Comparison of ENCODE assay signal across 23 cellular contexts in genomic region chrX:73979551-73980131, GRCh38.
DNase-seq lines count a peak whose midpoint lies in the region; ATAC-seq, FAIRE-seq and TF ChIP-seq lines count a peak whose summit lies in the region.
"Had no signal": no experiment of that assay in that cellular context is flagged by ENCODE, and none has a peak within 500 bp of the region (broad histone marks: within the 10 kb centered on the region; RNA-seq: fewer than 3 reads in every experiment).

No MANE protein-coding gene starts in this region.

- peaks cover 17 to 62% (median 22%) of the 10 kb centered on the region in 4 donors for H3K4me1 Mint-ChIP-seq in CD4-positive, CD25-positive, alpha-beta regulatory T cell
- H3K4me1 Mint-ChIP-seq in GM23338 = peaks cover 31% of the 10 kb centered on the region
- peaks cover 4% of the 10 kb centered on the region for H3K4me1 Mint-ChIP-seq in astrocyte (ENCODE audit: low read depth, unreplicated experiment)
- H3K4me1 Mint-ChIP-seq in mesothelial cell of epicardium = peaks cover 26% of the 10 kb centered on the region

- H3K36me3 ChIP-seq in CD4-positive, CD25-positive, alpha-beta regulatory T cell (ENCODE audit: control insufficient read depth, insufficient read depth, low read length) = no peaks in the 10 kb centered on the region
- H3K36me3 ChIP-seq in GM23338 (ENCODE audit: insufficient read depth) = no peaks in the 10 kb centered on the region
- H3K36me3 ChIP-seq in astrocyte (ENCODE audit: insufficient read depth, low read length) = no peaks in the 10 kb centered on the region
- H3K36me3 ChIP-seq in SK-N-SH (replicated peaks in 1 of 2; ENCODE audit: control insufficient read depth in 1 of 2, insufficient read depth in 2 of 2, low read length in 1 of 2) = peaks cover 5 to 33% of the 10 kb centered on the region in 2 experiments
- H3K36me3 ChIP-seq in brain microvascular endothelial cell (replicated peaks) = no peaks in the 10 kb centered on the region
- no peaks in the 10 kb centered on the region for H3K36me3 ChIP-seq in transverse colon

- H3K4me2 ChIP-seq in GM23338 = 0 out of 2 replicates have a peak overlapping the region, but pooled peaks have one; percentile 1
- no peak overlapping the region for H3K4me2 ChIP-seq in astrocyte (ENCODE audit: low read length)
- H3K4me2 ChIP-seq in SK-N-SH = no peak overlapping the region

- POLR2A ChIA-PET in SK-N-SH (lab: Yijun Ruan, JAX) = no interaction called here

- no peak for TF ChIP-seq POLR2A in transverse colon (IDR thresholded peaks at IDR 0.05)

- no peaks in the 10 kb centered on the region for H3F3A ChIP-seq in GM23338 (replicated peaks; ENCODE audit: low read depth)
- H3F3A ChIP-seq in SK-N-SH (replicated peaks; ENCODE audit: insufficient read depth) = no peaks in the 10 kb centered on the region

- TF ChIP-seq CTCF in GM23338 (conservative IDR thresholded peaks at IDR 0.05; ENCODE audit: low read depth in 2 of 2) (no peak), astrocyte (IDR thresholded peaks at IDR 0.05; ENCODE audit: insufficient read depth, low read depth, low read length) (no peak), mesothelial cell of epicardium (IDR thresholded peaks at IDR 0.05; ENCODE audit: unreplicated experiment) (no peak), SK-N-SH (IDR thresholded peaks at IDR 0.05) (no peak), brain microvascular endothelial cell (IDR thresholded peaks at IDR 0.05; ENCODE audit: low read depth, low read length, missing control alignments) (no peak), transverse colon (IDR thresholded peaks at IDR 0.05) (no peak)

- H3K4me3 Mint-ChIP-seq in CD4-positive, CD25-positive, alpha-beta regulatory T cell = peak overlapping the region in 3 of 4 donors; percentile 0 to 27 (median 5)
- H3K4me3 Mint-ChIP-seq in GM23338 (0 out of 3 replicates have a peak overlapping the region, but pooled peaks have one; percentile 19), astrocyte (ENCODE audit: unreplicated experiment) (no peak overlapping the region), mesothelial cell of epicardium (no peak overlapping the region)
- H3K4me3 Mint-ChIP-seq: CD14-positive monocyte had no signal

- peaks cover 0 to 2% (median 0%) of the 10 kb centered on the region in 7 donors for H3K9me3 Mint-ChIP-seq in CD4-positive, CD25-positive, alpha-beta regulatory T cell
- no peaks in the 10 kb centered on the region for H3K9me3 Mint-ChIP-seq in GM23338
- no peaks in the 10 kb centered on the region for H3K9me3 Mint-ChIP-seq in astrocyte (ENCODE audit: unreplicated experiment)
- H3K9me3 Mint-ChIP-seq in mesothelial cell of epicardium = peaks cover 4% of the 10 kb centered on the region

- H3K79me2 ChIP-seq in GM23338 (replicated peaks; ENCODE audit: insufficient read depth) (peaks cover 85% of the 10 kb centered on the region), astrocyte (ENCODE audit: insufficient read depth, low read length) (peaks cover 70% of the 10 kb centered on the region), SK-N-SH (ENCODE audit: insufficient read depth) (peaks cover 97% of the 10 kb centered on the region)

- FAIRE-seq in astrocyte (lab: Jason Lieb, UNC) = peak; percentile 23
- FAIRE-seq: G401.6, RCC 7860 had no signal

- TF ChIP-seq RAD21 in SK-N-SH (IDR thresholded peaks at IDR 0.05; ENCODE audit: low read length) = no peak

- H3K27me3 ChIP-seq in CD4-positive, CD25-positive, alpha-beta regulatory T cell (ENCODE audit: control insufficient read depth, insufficient read depth, low read length) = no peaks in the 10 kb centered on the region
- H3K27me3 ChIP-seq in GM23338 (ENCODE audit: insufficient read depth) = no peaks in the 10 kb centered on the region
- H3K27me3 ChIP-seq in astrocyte (ENCODE audit: insufficient read depth, low read length) = no peaks in the 10 kb centered on the region
- H3K27me3 ChIP-seq in SK-N-SH (ENCODE audit: insufficient read depth) = no peaks in the 10 kb centered on the region
- no peaks in the 10 kb centered on the region for H3K27me3 ChIP-seq in brain microvascular endothelial cell (replicated peaks)
- no peaks in the 10 kb centered on the region for H3K27me3 ChIP-seq in transverse colon
- H3K27me3 ChIP-seq: MG63 had no signal

- no peak for ATAC-seq in CD4-positive, CD25-positive, alpha-beta regulatory T cell (ENCODE audit: low read depth in 2 of 2)
- ATAC-seq in GM23338 = peak; percentile 56; the same call in 2 of the 3 replicates

- no peaks in the 10 kb centered on the region for H3K27me3 Mint-ChIP-seq in CD4-positive, CD25-positive, alpha-beta regulatory T cell
- H3K27me3 Mint-ChIP-seq in GM23338 (ENCODE audit: insufficient read depth, low read depth, poor library complexity) = peaks cover 2% of the 10 kb centered on the region
- no peaks in the 10 kb centered on the region for H3K27me3 Mint-ChIP-seq in astrocyte (ENCODE audit: low read depth, unreplicated experiment)
- H3K27me3 Mint-ChIP-seq in mesothelial cell of epicardium (ENCODE audit: low read depth) = no peaks in the 10 kb centered on the region

- peaks cover 12% of the 10 kb centered on the region for H3K4me1 ChIP-seq in CD4-positive, CD25-positive, alpha-beta regulatory T cell (ENCODE audit: control insufficient read depth, insufficient read depth, low read length, poor library complexity, severe bottlenecking)
- H3K4me1 ChIP-seq in GM23338 (ENCODE audit: insufficient read depth) (peaks cover 45% of the 10 kb centered on the region), astrocyte (ENCODE audit: insufficient read depth, low read length) (no peaks in the 10 kb centered on the region), SK-N-SH (ENCODE audit: control insufficient read depth in 1 of 2, insufficient read depth in 2 of 2, low read depth in 1 of 2, low read length in 1 of 2) (no peaks in the 10 kb centered on the region; a peak in 1 of 4 replicates), transverse colon (no peaks in the 10 kb centered on the region)

- DNase-seq in CD4-positive, CD25-positive, alpha-beta regulatory T cell = no peak
- DNase-seq in GM23338 (ENCODE audit: low spot score) = peak; percentile 40
- DNase-seq in astrocyte (ENCODE audit: low read depth) = no peak
- DNase-seq in mesothelial cell of epicardium (ENCODE audit: low spot score in 2 of 2, unreplicated experiment in 2 of 2) = no peak
- DNase-seq in NCI-H69 (lab: John Stamatoyannopoulos, UW) = no peak
- no peak for DNase-seq in SK-N-SH
- no peak for DNase-seq in brain microvascular endothelial cell
- DNase-seq in transverse colon = no peak
- DNase-seq: ACHN, AML-193, DMS79, IMR-90, Karpas-422, MG63, NCI-H1092, NCI-H1694, NCI-H2107, NCI-H345, NCI-H526 treated with DMSO at 0.1 percent for 48 hours, SHP77 had no signal

- intact Hi-C loops in transverse colon (cut with DNase I; ENCODE audit: low total_unique reads) = no loop called here

- WGBS in SK-N-SH (ENCODE audit: low lambda C conversion rate) = 86% methylated on average over 5 of the region's 5 CpGs
- 78 to 80% methylated on average over 1 to 5 of the region's 5 CpGs for WGBS in transverse colon (ENCODE audit: low coverage in 1 of 2), 2 donors

- CTCF ChIA-PET in SK-N-SH (lab: Yijun Ruan, JAX) = no interaction called here

- H3K9me3 ChIP-seq in CD4-positive, CD25-positive, alpha-beta regulatory T cell (ENCODE audit: control insufficient read depth in 2 of 2, low read length in 2 of 2) = no peaks in the 10 kb centered on the region
- H3K9me3 ChIP-seq in astrocyte (ENCODE audit: insufficient read depth, low read depth, low read length) (no peaks in the 10 kb centered on the region), SK-N-SH (no peaks in the 10 kb centered on the region), transverse colon (no peaks in the 10 kb centered on the region)
- H3K9me3 ChIP-seq: MG63 had no signal

- H3K9ac ChIP-seq in astrocyte (ENCODE audit: low read length) = no peak overlapping the region
- no peak overlapping the region for H3K9ac ChIP-seq in SK-N-SH

- no peak for TF ChIP-seq EP300 in SK-N-SH (IDR thresholded peaks at IDR 0.05; ENCODE audit: borderline replicate concordance in 1 of 2, low read depth in 1 of 2, low read length in 1 of 2)
- no peak for TF ChIP-seq EP300 in transverse colon (IDR thresholded peaks at IDR 0.05; ENCODE audit: low read depth)

- H2AFZ ChIP-seq in GM23338 (no peak overlapping the region), astrocyte (ENCODE audit: low read depth, low read length) (no peak overlapping the region), SK-N-SH (ENCODE audit: low read depth) (no peak overlapping the region)

- peak overlapping the region in 1 of 3 donors; percentile 29 for H3K27ac Mint-ChIP-seq in CD4-positive, CD25-positive, alpha-beta regulatory T cell
- H3K27ac Mint-ChIP-seq in GM23338 (no peak overlapping the region), astrocyte (ENCODE audit: unreplicated experiment) (no peak overlapping the region), mesothelial cell of epicardium (peak overlapping the region; percentile 90)

- no peak overlapping the region for H3K27ac ChIP-seq in CD4-positive, CD25-positive, alpha-beta regulatory T cell (ENCODE audit: insufficient read depth, low read length, poor library complexity, severe bottlenecking)
- H3K27ac ChIP-seq in GM23338 (ENCODE audit: low read depth) (peak overlapping the region; percentile 93), astrocyte (ENCODE audit: low read depth, low read length) (no peak overlapping the region), SK-N-SH (ENCODE audit: low read depth in 2 of 2, low read length in 1 of 2) (no peak overlapping the region), brain microvascular endothelial cell (no peak overlapping the region), transverse colon (no peak overlapping the region)

- in situ Hi-C loops in brain microvascular endothelial cell (cut with HindIII; ENCODE audit: low pct_ligation_motif_present, low sequenced_read_pairs) (no loop called here), transverse colon (cut with MboI; ENCODE audit: low pct_ligation_motif_present in 1 of 4, low pct_unique_long_range_greater_than_20kb in 1 of 4, low sequenced_read_pairs in 3 of 4) (no loop called here)

- H3K9me2 ChIP-seq in GM23338 (ENCODE audit: insufficient read depth) (no peaks in the 10 kb centered on the region), SK-N-SH (no peaks in the 10 kb centered on the region)

- H3K36me3 Mint-ChIP-seq in CD4-positive, CD25-positive, alpha-beta regulatory T cell = peaks cover 13% of the 10 kb centered on the region
- H3K36me3 Mint-ChIP-seq in GM23338 (ENCODE audit: low read depth) = peaks cover 15% of the 10 kb centered on the region; the same call in 2 of the 3 replicates
- H3K36me3 Mint-ChIP-seq in astrocyte (ENCODE audit: low read depth, unreplicated experiment) = no peaks in the 10 kb centered on the region
- peaks cover 14% of the 10 kb centered on the region for H3K36me3 Mint-ChIP-seq in mesothelial cell of epicardium

- H4K20me1 ChIP-seq in GM23338 (replicated peaks; ENCODE audit: insufficient read depth) (no peaks in the 10 kb centered on the region), astrocyte (ENCODE audit: insufficient read depth, low read length) (peaks cover 4% of the 10 kb centered on the region), SK-N-SH (ENCODE audit: insufficient read depth) (peaks cover 23% of the 10 kb centered on the region)

- H3K4me3 ChIP-seq in CD4-positive, CD25-positive, alpha-beta regulatory T cell (ENCODE audit: low read depth, low read length) = no peak overlapping the region
- H3K4me3 ChIP-seq in GM23338 (no peak overlapping the region), astrocyte (ENCODE audit: insufficient read depth, low read depth, low read length) (no peak overlapping the region), SK-N-SH (ENCODE audit: low read depth in 2 of 2, low read length in 1 of 2) (no peak overlapping the region), brain microvascular endothelial cell (ENCODE audit: low read depth, low read length) (no peak overlapping the region), transverse colon (no peak overlapping the region)
- H3K4me3 ChIP-seq: MG63 had no signal

Comparison
In these comparisons a context has a peak if more than half of its experiments do, and no peak if none do; other contexts are left out.
1. H3K4me3 Mint-ChIP-seq: peak in CD4-positive, CD25-positive, alpha-beta regulatory T cell (3 of 4) and GM23338 (single experiment); none in astrocyte (single experiment) and mesothelial cell of epicardium (single experiment).